2 cellular contexts compared by ENCODE assay signal in genomic region chr12:124956571-124956970, GRCh38.
TF ChIP-seq lines count a peak whose summit lies in the region.

No MANE protein-coding gene starts in this region.

TF ChIP-seq in HepG2, 621 proteins besides CTCF, POLR2A, EP300 and RAD21:
- TF ChIP-seq NFATC3 (CRISPR knock-in tag; IDR thresholded peaks at IDR 0.05), result no peak
- no peak for TF ChIP-seq YEATS2 (CRISPR knock-in tag; IDR thresholded peaks at IDR 0.05; ENCODE audit: borderline replicate concordance)
- peak; percentile 32 for TF ChIP-seq AGO2 (optimal IDR thresholded peaks at IDR 0.05; ENCODE audit: low read depth, low read length)
- no peak for TF ChIP-seq ZBTB49 (CRISPR knock-in tag; IDR thresholded peaks at IDR 0.05; ENCODE audit: borderline replicate concordance)
- TF ChIP-seq ZFY (CRISPR knock-in tag; IDR thresholded peaks at IDR 0.05), result no peak

TF ChIP-seq in GM12878, 131 proteins besides CTCF, POLR2A, EP300 and RAD21:
- TF ChIP-seq JUNB (IDR thresholded peaks at IDR 0.05), result no peak
- no peak for TF ChIP-seq SUPT20H (IDR thresholded peaks at IDR 0.05; ENCODE audit: borderline replicate concordance, control insufficient read depth, low read depth, low read length)
- TF ChIP-seq BCLAF1 (IDR thresholded peaks at IDR 0.05), result no peak
- TF ChIP-seq ZBED1 (IDR thresholded peaks at IDR 0.05; ENCODE audit: borderline replicate concordance), result no peak
- TF ChIP-seq SIN3A (IDR thresholded peaks at IDR 0.05; ENCODE audit: low read depth, low read length), result no peak
- no peak for TF ChIP-seq TARDBP (IDR thresholded peaks at IDR 0.05; ENCODE audit: borderline replicate concordance)
- TF ChIP-seq KLF5 (IDR thresholded peaks at IDR 0.05; ENCODE audit: partially characterized antibody), result no peak
- TF ChIP-seq NKRF (conservative IDR thresholded peaks at IDR 0.05), result no peak
- no peak for TF ChIP-seq GATAD2B (conservative IDR thresholded peaks at IDR 0.05; ENCODE audit: low read depth)
- TF ChIP-seq ZZZ3 (IDR thresholded peaks at IDR 0.05; ENCODE audit: control insufficient read depth, insufficient read length, low read depth), result no peak
- TF ChIP-seq MAX (IDR thresholded peaks at IDR 0.05; ENCODE audit: low read depth, low read length), result no peak
- no peak for TF ChIP-seq RELA (IDR thresholded peaks at IDR 0.05; ENCODE audit: borderline replicate concordance, partially characterized antibody)
- no peak for TF ChIP-seq PAX8 (IDR thresholded peaks at IDR 0.05)
- no peak for TF ChIP-seq FOXK2 (IDR thresholded peaks at IDR 0.05)
- no peak for TF ChIP-seq NR2F1 (conservative IDR thresholded peaks at IDR 0.05)
- TF ChIP-seq FOS (IDR thresholded peaks at IDR 0.05; ENCODE audit: borderline replicate concordance, extremely low read depth, insufficient read length), result no peak
